Comparison of ENCODE assay signal across 22 cellular contexts in the genomic region with DNA sequence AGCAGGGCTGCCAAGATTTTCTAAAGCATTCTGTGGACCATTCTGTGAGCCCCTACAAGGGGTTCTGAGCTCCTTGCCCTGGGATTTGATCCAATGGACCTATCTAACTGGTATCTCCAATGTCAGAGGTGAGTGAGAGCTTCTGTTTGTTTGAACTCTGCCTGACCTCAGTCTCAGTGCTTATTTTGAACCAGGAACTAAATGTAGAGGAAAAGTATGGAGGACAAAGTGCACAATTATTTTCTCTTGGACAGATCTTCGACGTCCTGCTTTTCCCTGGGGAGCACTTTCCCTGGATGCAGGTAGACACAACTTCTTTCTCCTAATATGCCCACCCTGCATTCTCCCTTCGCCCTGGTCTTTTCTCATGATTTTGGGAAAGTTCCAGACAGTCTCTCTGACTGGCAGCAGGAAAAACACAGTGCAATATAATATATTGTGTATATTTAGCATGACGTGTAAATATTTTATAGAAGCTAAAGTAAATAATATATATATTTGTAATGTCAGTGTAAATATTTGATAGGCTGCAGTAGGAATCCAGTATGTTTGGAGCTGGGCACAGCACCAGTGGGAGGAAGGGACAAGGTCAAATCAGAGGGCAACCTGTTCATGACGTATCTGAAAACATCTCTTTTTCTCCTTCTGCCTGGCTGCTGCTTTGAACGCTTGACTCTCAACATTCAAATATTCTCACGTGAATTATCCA.
DNase-seq lines count a peak whose midpoint lies in the region; ATAC-seq and TF ChIP-seq lines count a peak whose summit lies in the region.
"Had no signal": no experiment of that assay in that cellular context is flagged by ENCODE, and none has a peak within 500 bp of the region (broad histone marks: within the 10 kb centered on the region; RNA-seq: fewer than 3 reads in every experiment).

No MANE protein-coding gene starts in this region.

- H3K4me1 Mint-ChIP-seq in type B pancreatic cell (ENCODE audit: unreplicated experiment): peaks cover 43% of the 10 kb centered on the region
- H3K4me1 Mint-ChIP-seq: activated B cell treated with CpG ODN at 0.5 μM for 24 hours; stimulated activated naive B cell treated with anti-CD40 and anti-IgM and Interleukin-4, amounts not matched to agents 10 μg/mL and 1 μg/mL and 100 μg/mL, for 72 hours had no signal

- H3K4me3 Mint-ChIP-seq in type B pancreatic cell: no peak overlapping the region
- H3K4me3 Mint-ChIP-seq: activated B cell treated with CpG ODN at 0.5 μM for 24 hours; activated naive CD4-positive, alpha-beta T cell treated with anti-CD3 and anti-CD28 coated beads for 36 hours; CD8-positive, alpha-beta T cell; dendritic cell treated with granulocyte-macrophage colony-stimulating factor and Interleukin-4, amounts not matched to agents 40 ng/mL and 50 ng/mL, for 4 days; stimulated activated naive B cell treated with anti-CD40 and anti-IgM and Interleukin-4, amounts not matched to agents 10 μg/mL and 1 μg/mL and 100 μg/mL, for 72 hours had no signal

- H3K27ac ChIP-seq in brain microvascular endothelial cell: peak overlapping the region; percentile 7
- peak overlapping the region; percentile 78 for H3K27ac ChIP-seq in mesodermal cell (ENCODE audit: low read depth, low read length, severe bottlenecking)
- H3K27ac ChIP-seq in aorta (ENCODE audit: low read depth in 1 of 2, low read length in 2 of 2): no peak overlapping the region
- H3K27ac ChIP-seq: esophagus squamous epithelium, KMS-11 had no signal

- no peak overlapping the region for H3K4me3 ChIP-seq in brain microvascular endothelial cell (ENCODE audit: low read depth, low read length)
- no peak overlapping the region for H3K4me3 ChIP-seq in mesodermal cell (ENCODE audit: extremely low read depth, insufficient read depth, low read length, poor library complexity, severe bottlenecking)
- H3K4me3 ChIP-seq in aorta (ENCODE audit: low read length in 2 of 2): no peak overlapping the region
- H3K4me3 ChIP-seq: esophagus squamous epithelium had no signal

- H3K4me1 ChIP-seq in mesodermal cell (ENCODE audit: control insufficient read depth, insufficient read depth, low read length, poor library complexity, severe bottlenecking) (peaks cover 49% of the 10 kb centered on the region), aorta (ENCODE audit: control insufficient read depth in 1 of 2, insufficient read depth in 2 of 2, low read length in 2 of 2) (peaks cover 0 to 3% of the 10 kb centered on the region in 2 donors)
- H3K4me1 ChIP-seq: esophagus squamous epithelium had no signal

- in situ Hi-C loops in brain microvascular endothelial cell (cut with HindIII; ENCODE audit: low pct_ligation_motif_present, low sequenced_read_pairs): no loop called here

- peaks cover 16% of the 10 kb centered on the region for H3K9me3 ChIP-seq in mesodermal cell (ENCODE audit: control insufficient read depth, low read length)
- H3K9me3 ChIP-seq in aorta (ENCODE audit: control insufficient read depth, low read length): no peaks in the 10 kb centered on the region
- H3K9me3 ChIP-seq: esophagus squamous epithelium had no signal

- H3K27me3 ChIP-seq in brain microvascular endothelial cell (replicated peaks) (no peaks in the 10 kb centered on the region), aorta (ENCODE audit: control insufficient read depth in 1 of 2, insufficient read depth in 2 of 2, low read length in 1 of 2) (no peaks in the 10 kb centered on the region)

- H3K27ac Mint-ChIP-seq in type B pancreatic cell: peak overlapping the region; percentile 68
- H3K27ac Mint-ChIP-seq: activated B cell treated with CpG ODN at 0.5 μM for 24 hours; activated naive CD4-positive, alpha-beta T cell treated with anti-CD3 and anti-CD28 coated beads for 36 hours; CD8-positive, alpha-beta T cell; dendritic cell treated with granulocyte-macrophage colony-stimulating factor and Interleukin-4, amounts not matched to agents 40 ng/mL and 50 ng/mL, for 4 days; stimulated activated naive B cell treated with anti-CD40 and anti-IgM and Interleukin-4, amounts not matched to agents 10 μg/mL and 1 μg/mL and 100 μg/mL, for 72 hours had no signal

- DNase-seq in HT-29 (ENCODE audit: low spot score) (peak; percentile 35), brain microvascular endothelial cell (peak; percentile 5), type B pancreatic cell (ENCODE audit: extremely low spot score, unreplicated experiment) (no peak), mesenteric fat pad (ENCODE audit: low spot score) (no peak), aorta (no peak)
- DNase-seq: activated B cell treated with CpG ODN at 0.5 μM for 24 hours; activated naive CD4-positive, alpha-beta T cell treated with anti-CD3 and anti-CD28 coated beads for 36 hours; AML-193; CD8-positive, alpha-beta T cell; DMS79; esophagus squamous epithelium; GF-D8; NCI-H1694 treated with DMSO at 0.1 percent for 48 hours; NCI-H748 treated with DMSO at 0.1 percent for 48 hours; stimulated activated CD4-positive, alpha-beta T cell treated with anti-CD3 and anti-CD28 coated beads, Interleukin-2, amount 100 ng/mL, for 48 hours; stimulated activated naive B cell treated with anti-CD40 and anti-IgM and Interleukin-4, amounts not matched to agents 10 μg/mL and 1 μg/mL and 100 μg/mL, for 72 hours; T1000 had no signal

- intact Hi-C loops in aorta (cut with DNase I): no loop called here

- 69 to 100% methylated on average over 2 to 3 of the region's 7 CpGs for WGBS in mesodermal cell (ENCODE audit: insufficient coverage in 2 of 2), 2 experiments
- 43 to 48% methylated on average over 7 of the region's 7 CpGs for WGBS in aorta, 2 donors

- peaks cover 5% of the 10 kb centered on the region for H3K27me3 Mint-ChIP-seq in type B pancreatic cell
- H3K27me3 Mint-ChIP-seq: activated B cell treated with CpG ODN at 0.5 μM for 24 hours; stimulated activated naive B cell treated with anti-CD40 and anti-IgM and Interleukin-4, amounts not matched to agents 10 μg/mL and 1 μg/mL and 100 μg/mL, for 72 hours had no signal

- TF ChIP-seq CTCF in brain microvascular endothelial cell (IDR thresholded peaks at IDR 0.05; ENCODE audit: low read depth, low read length, missing control alignments) (no peak), type B pancreatic cell (conservative IDR thresholded peaks at IDR 0.05) (no peak)

- peaks cover 4% of the 10 kb centered on the region for H3K36me3 Mint-ChIP-seq in type B pancreatic cell
- H3K36me3 Mint-ChIP-seq: CD8-positive, alpha-beta T cell; stimulated activated naive B cell treated with anti-CD40 and anti-IgM and Interleukin-4, amounts not matched to agents 10 μg/mL and 1 μg/mL and 100 μg/mL, for 72 hours had no signal

- peaks cover 27% of the 10 kb centered on the region for H3K9me3 Mint-ChIP-seq in type B pancreatic cell
- H3K9me3 Mint-ChIP-seq: activated B cell treated with CpG ODN at 0.5 μM for 24 hours; activated naive CD4-positive, alpha-beta T cell treated with anti-CD3 and anti-CD28 coated beads for 36 hours; CD8-positive, alpha-beta T cell; dendritic cell treated with granulocyte-macrophage colony-stimulating factor and Interleukin-4, amounts not matched to agents 40 ng/mL and 50 ng/mL, for 4 days; stimulated activated naive B cell treated with anti-CD40 and anti-IgM and Interleukin-4, amounts not matched to agents 10 μg/mL and 1 μg/mL and 100 μg/mL, for 72 hours had no signal

- no peak for ATAC-seq in aorta (ENCODE audit: low FRiP score)
- no peak for ATAC-seq in HG02885 (IDR thresholded peaks at IDR 0.05; ENCODE audit: poor library complexity, unreplicated experiment)
- ATAC-seq: CD8-positive, alpha-beta T cell; Right ventricle myocardium inferior; stimulated activated naive B cell treated with anti-CD40 and anti-IgM and Interleukin-4, amounts not matched to agents 10 μg/mL and 1 μg/mL and 100 μg/mL, for 72 hours had no signal

- H3K36me3 ChIP-seq in brain microvascular endothelial cell (replicated peaks) (no peaks in the 10 kb centered on the region), mesodermal cell (ENCODE audit: control insufficient read depth, insufficient read depth, low read length) (no peaks in the 10 kb centered on the region), aorta (ENCODE audit: control insufficient read depth in 1 of 2, insufficient read depth in 2 of 2, low read length in 1 of 2) (no peaks in the 10 kb centered on the region)
- H3K36me3 ChIP-seq: esophagus squamous epithelium had no signal

Comparison
In these comparisons a context has a peak if more than half of its experiments do, and no peak if none do; other contexts are left out.
1. DNase-seq: peak in HT-29 (single experiment) and brain microvascular endothelial cell (single experiment); none in type B pancreatic cell (single experiment), mesenteric fat pad (single experiment) and aorta (0 of 2).
2. H3K27ac ChIP-seq: peak in brain microvascular endothelial cell (single experiment) and mesodermal cell (single experiment); none in aorta (0 of 2).